15 cellular contexts compared by ENCODE assay signal in genomic region chr10:62689712-62690111, GRCh38.
DNase-seq lines count a peak whose midpoint lies in the region; ATAC-seq and FAIRE-seq lines count a peak whose summit lies in the region.
"Had no signal": no experiment of that assay in that cellular context is flagged by ENCODE, and none has a peak within 500 bp of the region (broad histone marks: within the 10 kb centered on the region; RNA-seq: fewer than 3 reads in every experiment).

No MANE protein-coding gene starts in this region.

- POLR2A ChIA-PET in activated naive CD8-positive, alpha-beta T cell treated with anti-CD3 and anti-CD28 coated beads, Interleukin-2, amount 10 ng/mL, durations not matched to agents 7 days and 5 days (lab: Charles Lee) = no interaction called here

- H3K27me3 Mint-ChIP-seq in activated T-cell treated with anti-CD3 and anti-CD28 coated beads, Interleukin-2, amount 50 U/mL, for 24 hours = no peaks in the 10 kb centered on the region
- no peaks in the 10 kb centered on the region for H3K27me3 Mint-ChIP-seq in activated naive CD8-positive, alpha-beta T cell treated with anti-CD3 and anti-CD28 coated beads, Interleukin-2, amount 10 ng/mL, durations not matched to agents 7 days and 5 days
- peaks cover 5% of the 10 kb centered on the region for H3K27me3 Mint-ChIP-seq in activated CD8-positive, alpha-beta memory T cell treated with anti-CD3 and anti-CD28 coated beads, Interleukin-2, amount 10 ng/mL, durations not matched to agents 7 days and 5 days

- peak overlapping the region; percentile 11 for H3K27ac Mint-ChIP-seq in activated T-cell treated with anti-CD3 and anti-CD28 coated beads, Interleukin-2, amount 50 U/mL, for 24 hours
- H3K27ac Mint-ChIP-seq in activated naive CD8-positive, alpha-beta T cell treated with anti-CD3 and anti-CD28 coated beads, Interleukin-2, amount 10 ng/mL, durations not matched to agents 7 days and 5 days = peak overlapping the region; percentile 9
- no peak overlapping the region for H3K27ac Mint-ChIP-seq in activated CD8-positive, alpha-beta memory T cell treated with anti-CD3 and anti-CD28 coated beads, Interleukin-2, amount 10 ng/mL, durations not matched to agents 7 days and 5 days
- H3K27ac Mint-ChIP-seq: brain had no signal

- H3K9me3 Mint-ChIP-seq in activated T-cell treated with anti-CD3 and anti-CD28 coated beads, Interleukin-2, amount 50 U/mL, for 24 hours = peaks cover 27% of the 10 kb centered on the region
- peaks cover 11% of the 10 kb centered on the region for H3K9me3 Mint-ChIP-seq in activated naive CD8-positive, alpha-beta T cell treated with anti-CD3 and anti-CD28 coated beads, Interleukin-2, amount 10 ng/mL, durations not matched to agents 7 days and 5 days
- H3K9me3 Mint-ChIP-seq in activated CD8-positive, alpha-beta memory T cell treated with anti-CD3 and anti-CD28 coated beads, Interleukin-2, amount 10 ng/mL, durations not matched to agents 7 days and 5 days (ENCODE audit: low read depth) = peaks cover 13% of the 10 kb centered on the region

- DNase-seq in activated T-cell treated with anti-CD3 and anti-CD28 coated beads, Interleukin-2, amount 50 U/mL, for 24 hours = no peak
- DNase-seq in activated T-cell treated with anti-CD3 and anti-CD28 coated beads, Interleukin-2, amount 50 U/mL, for 1 hour = no peak
- DNase-seq in activated naive CD8-positive, alpha-beta T cell treated with anti-CD3 and anti-CD28 coated beads, Interleukin-2, amount 10 ng/mL, durations not matched to agents 7 days and 5 days = no peak
- DNase-seq in small intestine = peak; percentile 40
- DNase-seq in activated CD8-positive, alpha-beta memory T cell treated with anti-CD3 and anti-CD28 coated beads, Interleukin-2, amount 10 ng/mL, durations not matched to agents 7 days and 5 days = no peak
- DNase-seq in SHP77 (lab: John Stamatoyannopoulos, UW) = no peak
- DNase-seq in GM19240 (ENCODE audit: insufficient read length, low spot score) = no peak
- DNase-seq: DMS79, NCI-H187 treated with DMSO at 0.1 percent for 48 hours, PC-9 had no signal

- no peaks in the 10 kb centered on the region for H3K27me3 ChIP-seq in small intestine (ENCODE audit: control insufficient read depth in 2 of 2, insufficient read depth in 2 of 2, low read length in 2 of 2)

- 44 to 49% (median 45%) methylated on average over 5 of the region's 5 CpGs for WGBS in small intestine, 3 donors

- H3K36me3 Mint-ChIP-seq in activated T-cell treated with anti-CD3 and anti-CD28 coated beads, Interleukin-2, amount 50 U/mL, for 24 hours (ENCODE audit: low read depth) = peaks cover 15% of the 10 kb centered on the region
- H3K36me3 Mint-ChIP-seq in activated naive CD8-positive, alpha-beta T cell treated with anti-CD3 and anti-CD28 coated beads, Interleukin-2, amount 10 ng/mL, durations not matched to agents 7 days and 5 days = peaks cover 11% of the 10 kb centered on the region
- H3K36me3 Mint-ChIP-seq in activated CD8-positive, alpha-beta memory T cell treated with anti-CD3 and anti-CD28 coated beads, Interleukin-2, amount 10 ng/mL, durations not matched to agents 7 days and 5 days = peaks cover 10% of the 10 kb centered on the region
- H3K36me3 Mint-ChIP-seq: brain had no signal

- peak overlapping the region; percentile 6 for H3K4me3 Mint-ChIP-seq in activated T-cell treated with anti-CD3 and anti-CD28 coated beads, Interleukin-2, amount 50 U/mL, for 24 hours
- H3K4me3 Mint-ChIP-seq in activated naive CD8-positive, alpha-beta T cell treated with anti-CD3 and anti-CD28 coated beads, Interleukin-2, amount 10 ng/mL, durations not matched to agents 7 days and 5 days = peak overlapping the region; percentile 1
- no peak overlapping the region for H3K4me3 Mint-ChIP-seq in activated CD8-positive, alpha-beta memory T cell treated with anti-CD3 and anti-CD28 coated beads, Interleukin-2, amount 10 ng/mL, durations not matched to agents 7 days and 5 days
- H3K4me3 Mint-ChIP-seq: brain had no signal

- peaks cover 63% of the 10 kb centered on the region for H3K4me1 Mint-ChIP-seq in activated T-cell treated with anti-CD3 and anti-CD28 coated beads, Interleukin-2, amount 50 U/mL, for 24 hours (ENCODE audit: low read depth)
- H3K4me1 Mint-ChIP-seq in activated naive CD8-positive, alpha-beta T cell treated with anti-CD3 and anti-CD28 coated beads, Interleukin-2, amount 10 ng/mL, durations not matched to agents 7 days and 5 days = peaks cover 19% of the 10 kb centered on the region
- H3K4me1 Mint-ChIP-seq in activated CD8-positive, alpha-beta memory T cell treated with anti-CD3 and anti-CD28 coated beads, Interleukin-2, amount 10 ng/mL, durations not matched to agents 7 days and 5 days = peaks cover 25% of the 10 kb centered on the region

- no peaks in the 10 kb centered on the region for H3K9me3 ChIP-seq in small intestine (ENCODE audit: control insufficient read depth, low read depth)
- H3K9me3 ChIP-seq: A549, thoracic aorta had no signal

- no peaks in the 10 kb centered on the region for H3K36me3 ChIP-seq in small intestine (ENCODE audit: control insufficient read depth in 2 of 2, insufficient read depth in 2 of 2, low read length in 2 of 2)
- H3K36me3 ChIP-seq: thoracic aorta had no signal

- ATAC-seq in HG03342 (IDR thresholded peaks at IDR 0.05; ENCODE audit: unreplicated experiment) = peak; percentile 50
- no peak for ATAC-seq in activated naive CD8-positive, alpha-beta T cell treated with anti-CD3 and anti-CD28 coated beads, Interleukin-2, amount 10 ng/mL, durations not matched to agents 7 days and 5 days (ENCODE audit: low read depth)
- no peak for ATAC-seq in activated CD8-positive, alpha-beta memory T cell treated with anti-CD3 and anti-CD28 coated beads, Interleukin-2, amount 10 ng/mL, durations not matched to agents 7 days and 5 days
- ATAC-seq: A549, HepG2 had no signal

- H3K4me1 ChIP-seq in small intestine (ENCODE audit: control insufficient read depth in 2 of 2, insufficient read depth in 1 of 2, low read depth in 1 of 2, low read length in 1 of 2) = no peaks in the 10 kb centered on the region
- H3K4me1 ChIP-seq: A549 had no signal

- no peak overlapping the region for H3K27ac ChIP-seq in small intestine (ENCODE audit: low read depth in 1 of 2, low read length in 1 of 2)
- H3K27ac ChIP-seq: A549, PC-9, thoracic aorta had no signal

- no peak for FAIRE-seq in small intestine (lab: Jason Lieb, UNC)
- FAIRE-seq: A549, HepG2 had no signal

- H3K4me3 ChIP-seq in small intestine (ENCODE audit: low read depth in 1 of 2, low read length in 2 of 2) = no peak overlapping the region
- H3K4me3 ChIP-seq: A549, PC-9, thoracic aorta had no signal

- CTCF ChIA-PET in activated CD8-positive, alpha-beta memory T cell treated with anti-CD3 and anti-CD28 coated beads, Interleukin-2, amount 10 ng/mL, durations not matched to agents 7 days and 5 days (lab: Charles Lee) = interaction anchor here (0.9 to 2.0 kb wide), 3 partner anchors 79 to 395 kb away, joined by 3 to 5 read pairs (median 3); no protein-coding TSS in a partner anchor
